9 cellular contexts compared by ENCODE assay signal in genomic region chr1:30759718-30760281, GRCh38. TPM values are rescaled to one million over a fixed set of nuclear protein-coding genes. Genes with fewer than 3 reads are reported as not detected.
DNase-seq lines count a peak whose midpoint lies in the region; ATAC-seq lines count a peak whose summit lies in the region.
"Had no signal": no experiment of that assay in that cellular context is flagged by ENCODE, and none has a peak within 500 bp of the region (broad histone marks: within the 10 kb centered on the region; RNA-seq: fewer than 3 reads in every experiment).

No MANE protein-coding gene starts in this region.

- ATAC-seq in HG03097 (IDR thresholded peaks at IDR 0.05; ENCODE audit: low FRiP score, unreplicated experiment) (no peak), HG03280 (IDR thresholded peaks at IDR 0.05; ENCODE audit: unreplicated experiment) (no peak)

- peak overlapping the region; percentile 66 for H3K4me3 Mint-ChIP-seq in activated T-cell treated with anti-CD3 and anti-CD28 coated beads, Interleukin-2, amount 50 U/mL, for 24 hours
- H3K4me3 Mint-ChIP-seq in immature natural killer cell: peak overlapping the region; percentile 14 to 41 (median 23)

- no peaks in the 10 kb centered on the region for H3K27me3 Mint-ChIP-seq in activated T-cell treated with anti-CD3 and anti-CD28 coated beads, Interleukin-2, amount 50 U/mL, for 24 hours
- peaks cover 9 to 21% (median 12%) of the 10 kb centered on the region in 3 donors for H3K27me3 Mint-ChIP-seq in immature natural killer cell (ENCODE audit: low read depth in 3 of 3)

- peak overlapping the region; percentile 61 for H3K27ac Mint-ChIP-seq in activated T-cell treated with anti-CD3 and anti-CD28 coated beads, Interleukin-2, amount 50 U/mL, for 24 hours
- H3K27ac Mint-ChIP-seq in immature natural killer cell: peak overlapping the region in 5 of 6 donors; percentile 66 to 100 (median 75)

- H3K9me3 Mint-ChIP-seq in activated T-cell treated with anti-CD3 and anti-CD28 coated beads, Interleukin-2, amount 50 U/mL, for 24 hours: no peaks in the 10 kb centered on the region
- H3K9me3 Mint-ChIP-seq in immature natural killer cell: no peaks in the 10 kb centered on the region

- peak; percentile 37 to 52 for DNase-seq in stimulated activated CD4-positive, alpha-beta T cell treated with anti-CD3 and anti-CD28 coated beads, Interleukin-15, amount 100 ng/mL, for 1 hour (ENCODE audit: low read depth in 1 of 2, low spot score in 1 of 2)
- no peak for DNase-seq in stimulated activated CD4-positive, alpha-beta T cell treated with anti-CD3 and anti-CD28 coated beads, Interleukin-12 subunit alpha, Interleukin-12 subunit beta, amount 100 ng/mL, for 4 hours
- peak; percentile 77 for DNase-seq in activated T-cell treated with anti-CD3 and anti-CD28 coated beads, Interleukin-2, amount 50 U/mL, for 24 hours
- no peak for DNase-seq in immature natural killer cell
- DNase-seq in NCI-H128 (lab: John Stamatoyannopoulos, UW; ENCODE audit: unreplicated experiment): no peak
- DNase-seq in DMS114 treated with DMSO at 0.1 percent for 48 hours (lab: John Stamatoyannopoulos, UW; ENCODE audit: unreplicated experiment): no peak
- DNase-seq: aorta had no signal

- peaks cover 85% of the 10 kb centered on the region for H3K4me1 Mint-ChIP-seq in activated T-cell treated with anti-CD3 and anti-CD28 coated beads, Interleukin-2, amount 50 U/mL, for 24 hours (ENCODE audit: low read depth)
- H3K4me1 Mint-ChIP-seq in immature natural killer cell: peaks cover 58 to 61% of the 10 kb centered on the region in 2 donors

- H3K36me3 Mint-ChIP-seq in activated T-cell treated with anti-CD3 and anti-CD28 coated beads, Interleukin-2, amount 50 U/mL, for 24 hours (ENCODE audit: low read depth): peaks cover 25% of the 10 kb centered on the region
- peaks cover 0 to 5% (median 4%) of the 10 kb centered on the region in 3 donors for H3K36me3 Mint-ChIP-seq in immature natural killer cell

RNA-seq across cellular contexts. Expression of gene LAPTM5, which starts 2.2 kb away (rescaled TPM):
- polyA plus RNA-seq in immature natural killer cell: 100 to 1,000 TPM; 464 to 744 (median 541) TPM

RNA-seq across cellular contexts. Expression of gene MATN1, which starts 36.4 kb away (rescaled TPM):
- not detected for polyA plus RNA-seq in immature natural killer cell
- polyA plus RNA-seq: aorta had no signal

Comparison
In these comparisons a context has a peak if more than half of its experiments do, and no peak if none do; other contexts are left out.
1. DNase-seq: peak in stimulated activated CD4-positive, alpha-beta T cell treated with anti-CD3 and anti-CD28 coated beads, Interleukin-15, amount 100 ng/mL, for 1 hour (2 of 2) and activated T-cell treated with anti-CD3 and anti-CD28 coated beads, Interleukin-2, amount 50 U/mL, for 24 hours (single experiment); none in stimulated activated CD4-positive, alpha-beta T cell treated with anti-CD3 and anti-CD28 coated beads, Interleukin-12 subunit alpha, Interleukin-12 subunit beta, amount 100 ng/mL, for 4 hours (single experiment), immature natural killer cell (0 of 3), NCI-H128 (single experiment) and DMS114 treated with DMSO at 0.1 percent for 48 hours (single experiment).